ENCODE assay signal across 1 cellular context in genomic region chr17:30530346-30531025, GRCh38.
TF ChIP-seq lines count a peak whose summit lies in the region.

No MANE protein-coding gene starts in this region.

TF ChIP-seq in K562, 482 proteins besides CTCF, POLR2A, EP300 and RAD21 (continued from another document):
- TF ChIP-seq HINFP (tag; conservative IDR thresholded peaks at IDR 0.05; ENCODE audit: low read depth) (no peak), FOSL1 (tag; conservative IDR thresholded peaks at IDR 0.05) (peak; percentile 91), L3MBTL2 (IDR thresholded peaks at IDR 0.05) (no peak), CBFA2T2 (conservative IDR thresholded peaks at IDR 0.05) (0 out of 2 replicates have a peak, but pooled peaks have one; percentile 15), PKNOX1 (IDR thresholded peaks at IDR 0.05) (no peak)
